Comparison of ENCODE assay signal across 18 cellular contexts in the genomic region with DNA sequence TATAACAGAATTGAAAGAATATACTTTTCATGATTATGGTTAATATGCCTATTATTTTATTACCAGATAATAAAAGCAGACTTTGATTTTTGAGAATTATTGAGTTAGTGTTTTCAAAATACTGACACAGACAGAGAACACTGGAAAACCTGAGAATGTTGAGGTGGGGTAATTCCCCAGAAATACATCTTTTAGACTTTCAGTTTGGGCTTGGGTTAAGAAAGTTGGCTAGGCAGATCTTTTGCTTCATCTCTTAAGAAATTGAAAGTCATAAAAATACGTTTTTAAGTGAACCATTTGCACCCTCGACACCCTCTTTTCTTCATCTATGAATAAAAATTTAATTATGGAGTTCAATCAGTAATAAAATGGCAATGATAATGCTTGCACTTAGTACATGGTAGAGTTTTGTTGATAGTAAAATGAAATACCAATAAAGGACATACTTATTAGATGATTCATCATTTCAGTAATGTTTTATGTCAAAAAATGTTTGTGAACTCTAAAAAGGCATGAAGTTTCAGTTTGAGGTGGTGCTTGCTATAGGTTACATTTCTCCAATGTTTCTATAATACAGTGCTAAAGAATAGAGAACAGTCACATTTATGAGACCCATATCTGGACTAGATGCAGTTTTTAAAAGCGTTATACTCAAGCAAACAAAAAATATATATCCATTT. TPM values are rescaled to one million over a fixed set of nuclear protein-coding genes. Genes with fewer than 3 reads are reported as not detected.
DNase-seq lines count a peak whose midpoint lies in the region; ATAC-seq and TF ChIP-seq lines count a peak whose summit lies in the region.
"Had no signal": no experiment of that assay in that cellular context is flagged by ENCODE, and none has a peak within 500 bp of the region (broad histone marks: within the 10 kb centered on the region; RNA-seq: fewer than 3 reads in every experiment).

No MANE protein-coding gene starts in this region.

- peak; percentile 61 to 65 for ATAC-seq in natural killer cell treated with Interleukin-12 subunit alpha and Interleukin-12 subunit beta and Interleukin-15 and Interleukin-18, amount 100 ng/mL, for 72 hours
- ATAC-seq in natural killer cell (no peak), HG02588 (IDR thresholded peaks at IDR 0.05; ENCODE audit: unreplicated experiment) (no peak)
- ATAC-seq in activated naive CD8-positive, alpha-beta T cell treated with anti-CD3 and anti-CD28 coated beads, Interleukin-2, amount 50 U/mL, for 24 hours, result peak; percentile 62
- ATAC-seq: gastrocnemius medialis had no signal

- H3K4me3 ChIP-seq in HL-60 (replicated peaks; ENCODE audit: insufficient read depth, low read length), result no peak overlapping the region
- H3K4me3 ChIP-seq: gastrocnemius medialis had no signal

- peaks cover 36 to 51% of the 10 kb centered on the region in 2 donors for H3K4me1 Mint-ChIP-seq in natural killer cell treated with Interleukin-12 subunit alpha and Interleukin-12 subunit beta and Interleukin-15 and Interleukin-18, amount 100 ng/mL, for 72 hours (ENCODE audit: low read depth in 2 of 2)
- peaks cover 27 to 38% of the 10 kb centered on the region in 2 donors for H3K4me1 Mint-ChIP-seq in natural killer cell
- H3K4me1 Mint-ChIP-seq in activated naive CD8-positive, alpha-beta T cell treated with anti-CD3 and anti-CD28 coated beads, Interleukin-2, amount 50 U/mL, for 24 hours, result peaks cover 64% of the 10 kb centered on the region

- no peaks in the 10 kb centered on the region for H3K27me3 Mint-ChIP-seq in natural killer cell treated with Interleukin-12 subunit alpha and Interleukin-12 subunit beta and Interleukin-15 and Interleukin-18, amount 100 ng/mL, for 72 hours
- no peaks in the 10 kb centered on the region for H3K27me3 Mint-ChIP-seq in natural killer cell (ENCODE audit: low read depth in 2 of 2)
- H3K27me3 Mint-ChIP-seq in activated naive CD8-positive, alpha-beta T cell treated with anti-CD3 and anti-CD28 coated beads, Interleukin-2, amount 50 U/mL, for 24 hours, result no peaks in the 10 kb centered on the region

- peak overlapping the region; percentile 78 for H3K4me3 Mint-ChIP-seq in natural killer cell treated with Interleukin-12 subunit alpha and Interleukin-12 subunit beta and Interleukin-15 and Interleukin-18, amount 100 ng/mL, for 72 hours
- no peak overlapping the region for H3K4me3 Mint-ChIP-seq in natural killer cell
- H3K4me3 Mint-ChIP-seq in activated naive CD8-positive, alpha-beta T cell treated with anti-CD3 and anti-CD28 coated beads, Interleukin-2, amount 50 U/mL, for 24 hours, result peak overlapping the region; percentile 73
- H3K4me3 Mint-ChIP-seq: H9 had no signal

- TF ChIP-seq CTCF in natural killer cell (IDR thresholded peaks at IDR 0.05) (no peak), HL-60 (IDR thresholded peaks at IDR 0.05; ENCODE audit: insufficient read depth, low read length) (no peak)

- peaks cover 26% of the 10 kb centered on the region for H3K36me3 Mint-ChIP-seq in natural killer cell treated with Interleukin-12 subunit alpha and Interleukin-12 subunit beta and Interleukin-15 and Interleukin-18, amount 100 ng/mL, for 72 hours
- H3K36me3 Mint-ChIP-seq in natural killer cell, result no peaks in the 10 kb centered on the region
- H3K36me3 Mint-ChIP-seq in activated naive CD8-positive, alpha-beta T cell treated with anti-CD3 and anti-CD28 coated beads, Interleukin-2, amount 50 U/mL, for 24 hours (ENCODE audit: low read depth), result peaks cover 8% of the 10 kb centered on the region

- DNase-seq in natural killer cell treated with Interleukin-12 subunit alpha and Interleukin-12 subunit beta and Interleukin-15 and Interleukin-18, amount 100 ng/mL, for 72 hours (ENCODE audit: low spot score), result no peak
- DNase-seq in natural killer cell, result no peak
- no peak for DNase-seq in HL-60 (ENCODE audit: low read depth in 1 of 2, low spot score in 1 of 2)
- no peak for DNase-seq in activated naive CD8-positive, alpha-beta T cell treated with anti-CD3 and anti-CD28 coated beads, Interleukin-2, amount 50 U/mL, for 24 hours
- no peak for DNase-seq in NCI-H2171 treated with DMSO at 0.1 percent for 48 hours (lab: John Stamatoyannopoulos, UW)
- no peak for DNase-seq in stimulated activated CD4-positive, alpha-beta T cell treated with anti-CD3 and anti-CD28 coated beads, Interleukin-2, amount 100 ng/mL, for 24 hours
- no peak for DNase-seq in activated gamma-delta T cell treated with Interleukin-2 at 50 U/mL for 16 hours
- DNase-seq: DMS79; effector CD4-positive, alpha-beta T cell; gastrocnemius medialis; H9; NCI-H1105 treated with DMSO at 0.1 percent for 48 hours; stimulated activated CD4-positive, alpha-beta T cell treated with anti-CD3 and anti-CD28 coated beads, Interleukin-2, amount 100 ng/mL, for 48 hours; stimulated activated naive CD4-positive, alpha-beta T cell; T1000 had no signal

- peak overlapping the region; percentile 99 to 100 for H3K27ac Mint-ChIP-seq in natural killer cell treated with Interleukin-12 subunit alpha and Interleukin-12 subunit beta and Interleukin-15 and Interleukin-18, amount 100 ng/mL, for 72 hours
- peak overlapping the region in 1 of 2 donors; percentile 46 for H3K27ac Mint-ChIP-seq in natural killer cell
- H3K27ac Mint-ChIP-seq in activated naive CD8-positive, alpha-beta T cell treated with anti-CD3 and anti-CD28 coated beads, Interleukin-2, amount 50 U/mL, for 24 hours, result peak overlapping the region; percentile 94
- H3K27ac Mint-ChIP-seq: H9 had no signal

- H3K27ac ChIP-seq in HL-60 (replicated peaks), result peak overlapping the region; percentile 68
- H3K27ac ChIP-seq: gastrocnemius medialis had no signal

- intact Hi-C loops in natural killer cell (cut with micrococcal nuclease), result loop anchor here (5.0 kb wide), 2 partner anchors 44 to 166 kb away; a partner anchor contains a TSS

- H3K9me3 Mint-ChIP-seq in natural killer cell treated with Interleukin-12 subunit alpha and Interleukin-12 subunit beta and Interleukin-15 and Interleukin-18, amount 100 ng/mL, for 72 hours, result peaks cover 3% of the 10 kb centered on the region
- no peaks in the 10 kb centered on the region for H3K9me3 Mint-ChIP-seq in natural killer cell
- peaks cover 5% of the 10 kb centered on the region for H3K9me3 Mint-ChIP-seq in activated naive CD8-positive, alpha-beta T cell treated with anti-CD3 and anti-CD28 coated beads, Interleukin-2, amount 50 U/mL, for 24 hours
- H3K9me3 Mint-ChIP-seq: H9 had no signal

- no peaks in the 10 kb centered on the region for H3K27me3 ChIP-seq in HL-60 (ENCODE audit: insufficient read depth, poor library complexity, severe bottlenecking)
- H3K27me3 ChIP-seq: gastrocnemius medialis had no signal

RNA-seq across cellular contexts. Expression of a gene that starts 1.9 kb away (rescaled TPM):
- 100 to 1,000 TPM; 158 to 383 TPM for total RNA-seq in natural killer cell treated with Interleukin-12 subunit alpha and Interleukin-12 subunit beta and Interleukin-15 and Interleukin-18, amount 100 ng/mL, for 72 hours
- 100 to 1,000 TPM in 1 of 3 donors, 10 to 100 TPM in 2; 17.7 to 101 (median 18.2) TPM for total RNA-seq in natural killer cell
- total RNA-seq: NCI-H460, renal cortical epithelial cell had no signal

Comparison
In these comparisons a context has a peak if more than half of its experiments do, and no peak if none do; other contexts are left out.
1. ATAC-seq: peak in natural killer cell treated with Interleukin-12 subunit alpha and Interleukin-12 subunit beta and Interleukin-15 and Interleukin-18, amount 100 ng/mL, for 72 hours (2 of 2) and activated naive CD8-positive, alpha-beta T cell treated with anti-CD3 and anti-CD28 coated beads, Interleukin-2, amount 50 U/mL, for 24 hours (single experiment); none in natural killer cell (0 of 3) and HG02588 (single experiment).